ENCODE assay signal across 12 cellular contexts in genomic region chr19:3054972-3055740, GRCh38. TPM values are rescaled to one million over a fixed set of nuclear protein-coding genes. Genes with fewer than 3 reads are reported as not detected.
DNase-seq lines count a peak whose midpoint lies in the region; ATAC-seq, FAIRE-seq and TF ChIP-seq lines count a peak whose summit lies in the region.
"Had no signal": no experiment of that assay in that cellular context is flagged by ENCODE, and none has a peak within 500 bp of the region (broad histone marks: within the 10 kb centered on the region; RNA-seq: fewer than 3 reads in every experiment).

No MANE protein-coding gene starts in this region.

- H3K9ac ChIP-seq in mesenchymal stem cell (ENCODE audit: low read length), result no peak overlapping the region

- H3K9me3 ChIP-seq in mesenchymal stem cell (ENCODE audit: control insufficient read depth, low read length) (no peaks in the 10 kb centered on the region), upper lobe of left lung (no peaks in the 10 kb centered on the region)
- H3K9me3 ChIP-seq: tibial artery had no signal

- no peak overlapping the region for H4K8ac ChIP-seq in mesenchymal stem cell (ENCODE audit: low read length)

- peak overlapping the region; percentile 19 for H2BK5ac ChIP-seq in mesenchymal stem cell (ENCODE audit: low read depth, low read length, poor library complexity, severe bottlenecking)

- no peak overlapping the region for H2AFZ ChIP-seq in mesenchymal stem cell (ENCODE audit: low read depth, low read length)

- H3K23ac ChIP-seq in mesenchymal stem cell (ENCODE audit: low read length in 2 of 2), result no peak overlapping the region

- TF ChIP-seq POLR2A in upper lobe of left lung (IDR thresholded peaks at IDR 0.05), result no peak

- FAIRE-seq in D721Med (lab: Jason Lieb, UNC), result no peak
- FAIRE-seq: colon, kidney had no signal

- DNase-seq in activated naive CD4-positive, alpha-beta T cell treated with anti-CD3 and anti-CD28 coated beads, Interleukin-2, amount 50 U/mL, for 16 hours, result no peak
- DNase-seq in amniotic epithelial cell (ENCODE audit: low read depth) (peak; percentile 59), mesenchymal stem cell (no peak), upper lobe of left lung (no peak), D721Med (ENCODE audit: insufficient read length, low spot score) (no peak), GDM1 (lab: John Stamatoyannopoulos, UW) (no peak), NCI-H2029 treated with DMSO at 0.1 percent for 48 hours (lab: John Stamatoyannopoulos, UW) (no peak)
- DNase-seq: activated CD4-positive, alpha-beta T cell treated with anti-CD3 and anti-CD28 coated beads, Interleukin-2, amount 10 ng/mL, durations not matched to agents 7 days and 5 days; tibial artery had no signal

- H3K4me3 ChIP-seq in mesenchymal stem cell (ENCODE audit: insufficient read depth in 1 of 2, low read depth in 1 of 2, low read length in 2 of 2) (no peak overlapping the region), upper lobe of left lung (peak overlapping the region in 1 of 4 donors; percentile 1)
- H3K4me3 ChIP-seq: tibial artery had no signal

- peaks cover 49% of the 10 kb centered on the region for H3K4me1 ChIP-seq in mesenchymal stem cell (ENCODE audit: control insufficient read depth, insufficient read depth, low read depth, low read length)
- peaks cover 32 to 54% (median 46%) of the 10 kb centered on the region in 4 donors for H3K4me1 ChIP-seq in upper lobe of left lung

- peaks cover 0 to 4% of the 10 kb centered on the region in 2 experiments for H3K27me3 ChIP-seq in mesenchymal stem cell (ENCODE audit: control insufficient read depth in 1 of 2, insufficient read depth in 1 of 2, low read length in 2 of 2)
- no peaks in the 10 kb centered on the region for H3K27me3 ChIP-seq in upper lobe of left lung
- H3K27me3 ChIP-seq: tibial artery had no signal

- H2BK12ac ChIP-seq in mesenchymal stem cell (ENCODE audit: low read length in 2 of 2), result no peak overlapping the region

- no peak overlapping the region for H3K14ac ChIP-seq in mesenchymal stem cell (ENCODE audit: low read length in 2 of 2)

- no peak overlapping the region for H2BK15ac ChIP-seq in mesenchymal stem cell (ENCODE audit: low read depth, poor library complexity, severe bottlenecking)

- H4K91ac ChIP-seq in mesenchymal stem cell (ENCODE audit: low read length), result no peak overlapping the region

- H3K79me1 ChIP-seq in mesenchymal stem cell (replicated peaks; ENCODE audit: low read length, poor library complexity, severe bottlenecking), result peaks cover 21% of the 10 kb centered on the region

- no peak overlapping the region for H3K4me3 Mint-ChIP-seq in activated naive CD4-positive, alpha-beta T cell treated with anti-CD3 and anti-CD28 coated beads, Interleukin-2, amount 50 U/mL, for 24 hours
- H3K4me3 Mint-ChIP-seq: activated CD4-positive, alpha-beta T cell treated with anti-CD3 and anti-CD28 coated beads, Interleukin-2, amount 10 ng/mL, durations not matched to agents 7 days and 5 days had no signal

- H2AK5ac ChIP-seq in mesenchymal stem cell (ENCODE audit: low read length, severe bottlenecking), result peak overlapping the region; percentile 50

- no peaks in the 10 kb centered on the region for H3K9me3 Mint-ChIP-seq in activated naive CD4-positive, alpha-beta T cell treated with anti-CD3 and anti-CD28 coated beads, Interleukin-2, amount 50 U/mL, for 24 hours
- H3K9me3 Mint-ChIP-seq: activated CD4-positive, alpha-beta T cell treated with anti-CD3 and anti-CD28 coated beads, Interleukin-2, amount 10 ng/mL, durations not matched to agents 7 days and 5 days had no signal

- H3K4ac ChIP-seq in mesenchymal stem cell (ENCODE audit: low read depth in 1 of 2, low read length in 2 of 2), result no peak overlapping the region

- H3K4me1 Mint-ChIP-seq in activated naive CD4-positive, alpha-beta T cell treated with anti-CD3 and anti-CD28 coated beads, Interleukin-2, amount 50 U/mL, for 24 hours, result peaks cover 61% of the 10 kb centered on the region

- no peak for TF ChIP-seq EP300 in upper lobe of left lung (IDR thresholded peaks at IDR 0.05)

- no peak overlapping the region for H3K18ac ChIP-seq in mesenchymal stem cell (ENCODE audit: low read depth in 1 of 2, low read length in 2 of 2)

- peak in 1 of 2 donors; percentile 47 for ATAC-seq in upper lobe of left lung (ENCODE audit: low FRiP score in 2 of 2)

- 85% methylated on average over 17 of the region's 20 CpGs for WGBS in mesenchymal stem cell
- 73 to 85% methylated on average over 7 to 20 of the region's 20 CpGs for WGBS in upper lobe of left lung, 2 donors

- H3K36me3 Mint-ChIP-seq in activated naive CD4-positive, alpha-beta T cell treated with anti-CD3 and anti-CD28 coated beads, Interleukin-2, amount 50 U/mL, for 24 hours, result peaks cover 4% of the 10 kb centered on the region

- no peaks in the 10 kb centered on the region for H3K27me3 Mint-ChIP-seq in activated naive CD4-positive, alpha-beta T cell treated with anti-CD3 and anti-CD28 coated beads, Interleukin-2, amount 50 U/mL, for 24 hours
- H3K27me3 Mint-ChIP-seq: activated CD4-positive, alpha-beta T cell treated with anti-CD3 and anti-CD28 coated beads, Interleukin-2, amount 10 ng/mL, durations not matched to agents 7 days and 5 days had no signal

- H3K27ac ChIP-seq in mesenchymal stem cell (ENCODE audit: low read length, poor library complexity, severe bottlenecking) (peak overlapping the region; percentile 67), upper lobe of left lung (peak overlapping the region; percentile 30 to 82 (median 46))

- peak overlapping the region; percentile 52 for H3K27ac Mint-ChIP-seq in activated naive CD4-positive, alpha-beta T cell treated with anti-CD3 and anti-CD28 coated beads, Interleukin-2, amount 50 U/mL, for 24 hours

- no peak overlapping the region for H2BK120ac ChIP-seq in mesenchymal stem cell (ENCODE audit: low read depth, low read length)

- no peak for TF ChIP-seq CTCF in upper lobe of left lung (IDR thresholded peaks at IDR 0.05)
- no peak for TF ChIP-seq CTCF in D721Med (IDR thresholded peaks at IDR 0.05; ENCODE audit: insufficient read depth, missing control alignments)

- peak overlapping the region; percentile 32 for H3K4me2 ChIP-seq in mesenchymal stem cell (ENCODE audit: low read length, poor library complexity, severe bottlenecking)

- H3K36me3 ChIP-seq in mesenchymal stem cell (ENCODE audit: control insufficient read depth in 1 of 2, insufficient read depth in 2 of 2, low read depth in 1 of 2, low read length in 2 of 2) (peaks cover 55 to 78% of the 10 kb centered on the region in 2 experiments), upper lobe of left lung (peaks cover 25 to 77% (median 65%) of the 10 kb centered on the region in 4 donors)

RNA-seq across cellular contexts. Expression of gene TLE5, which starts 7.1 kb away (rescaled TPM):
- polyA plus RNA-seq in mesenchymal stem cell (2013, experiment 1 of 2), result 329 TPM
- 321 TPM for polyA plus RNA-seq in mesenchymal stem cell (2013, experiment 2 of 2)
- 100 to 1,000 TPM; 324 to 781 (median 471) TPM for total RNA-seq in upper lobe of left lung

RNA-seq across cellular contexts. Expression of gene TLE2, which starts 26.1 kb away (rescaled TPM):
- polyA plus RNA-seq in mesenchymal stem cell (2013, experiment 1 of 2), result 9.5 TPM
- 8.7 TPM for polyA plus RNA-seq in mesenchymal stem cell (2013, experiment 2 of 2)
- 100 to 1,000 TPM in 1 of 6 donors, 10 to 100 TPM in 5; 35.0 to 115 (median 56.0) TPM for total RNA-seq in upper lobe of left lung

RNA-seq across cellular contexts. Expression of gene GNA11, which starts 39.0 kb away (rescaled TPM):
- 49.8 TPM for polyA plus RNA-seq in mesenchymal stem cell (2013, experiment 1 of 2)
- polyA plus RNA-seq in mesenchymal stem cell (2013, experiment 2 of 2), result 49.0 TPM
- 100 to 1,000 TPM in 1 of 6 donors, 10 to 100 TPM in 5; 60.0 to 103 (median 75.9) TPM for total RNA-seq in upper lobe of left lung
